8 cellular contexts compared by ENCODE assay signal in the genomic region with DNA sequence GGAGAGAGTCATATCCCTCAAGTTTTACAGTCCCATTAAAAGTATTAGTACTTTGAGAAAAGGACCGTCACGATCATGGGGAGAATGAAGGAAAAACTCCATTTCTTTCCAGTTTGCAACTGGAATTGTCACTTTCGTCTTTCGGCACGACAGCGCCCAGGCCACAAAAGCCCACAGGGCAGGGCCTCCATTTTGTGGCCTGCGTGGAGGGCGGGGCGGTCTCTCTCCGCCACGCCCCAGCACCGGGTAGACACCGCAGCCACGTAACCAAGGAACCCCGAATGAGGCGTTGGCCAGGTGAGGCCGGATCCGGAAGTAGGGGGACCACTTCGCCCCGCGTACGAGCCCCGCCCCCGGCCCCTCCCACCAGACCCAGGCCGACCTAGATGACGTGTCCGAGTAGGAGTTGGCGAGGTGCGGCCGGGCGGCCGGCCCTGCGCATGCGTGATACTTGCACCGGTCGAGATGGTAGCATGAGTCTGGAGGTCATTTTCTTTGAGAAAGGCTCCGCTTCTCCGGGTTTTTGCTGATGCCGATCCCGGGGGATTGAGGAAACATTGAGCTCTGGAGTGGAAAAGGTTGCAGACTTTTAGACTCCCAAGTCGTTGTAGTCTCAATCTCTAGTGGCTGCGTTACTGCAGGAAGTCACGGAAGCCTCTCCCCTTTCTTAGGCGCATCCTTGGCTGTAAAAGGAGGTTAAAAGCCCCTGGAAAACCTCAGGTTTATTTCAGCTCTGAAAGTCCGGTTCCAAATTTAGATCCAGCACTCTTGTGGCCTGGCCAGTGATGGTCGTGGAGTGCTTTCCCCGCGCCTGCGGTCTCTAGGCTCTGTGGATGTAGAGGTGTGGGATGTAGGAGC. TPM values are rescaled to one million over a fixed set of nuclear protein-coding genes. Genes with fewer than 3 reads are reported as not detected.
DNase-seq lines count a peak whose midpoint lies in the region; ATAC-seq and TF ChIP-seq lines count a peak whose summit lies in the region.

No MANE protein-coding gene starts in this region.

- H3K27ac ChIP-seq in esophagus muscularis mucosa (replicated peaks in 1 of 4), result peak overlapping the region; percentile 79 to 89 (median 89)
- H3K27ac ChIP-seq in muscle layer of colon (ENCODE audit: low read depth, low read length), result peak overlapping the region; percentile 89

- intact Hi-C loops in esophagus muscularis mucosa (cut with DNase I), result loop anchor here (5.0 kb wide), 1 partner anchor 109 kb away; a partner anchor contains a TSS

- H3K36me3 ChIP-seq in esophagus muscularis mucosa (no peaks in the 10 kb centered on the region), muscle layer of colon (ENCODE audit: insufficient read depth, low read length) (no peaks in the 10 kb centered on the region)

- no peaks in the 10 kb centered on the region for H3K9me3 ChIP-seq in esophagus muscularis mucosa
- H3K9me3 ChIP-seq in muscle layer of colon (ENCODE audit: low read length), result no peaks in the 10 kb centered on the region

- H3K27me3 ChIP-seq in esophagus muscularis mucosa, result no peaks in the 10 kb centered on the region
- H3K27me3 ChIP-seq in muscle layer of colon (ENCODE audit: control insufficient read depth in 1 of 2, insufficient read depth in 2 of 2, low read length in 2 of 2), result no peaks in the 10 kb centered on the region

- peak; percentile 29 for TF ChIP-seq POLR2A in esophagus muscularis mucosa (IDR thresholded peaks at IDR 0.05; ENCODE audit: low read depth)

- H3K9ac ChIP-seq in muscle layer of colon (ENCODE audit: low read length), result peak overlapping the region; percentile 62

- peak; percentile 97 for DNase-seq in DMS153 treated with DMSO at 0.1 percent for 48 hours (lab: John Stamatoyannopoulos, UW; ENCODE audit: unreplicated experiment)
- DNase-seq in KG1 (lab: John Stamatoyannopoulos, UW), result peak; percentile 66
- DNase-seq in activated T-cell treated with anti-CD3 and anti-CD28 coated beads, Interleukin-2, amount 50 U/mL, for 48 hours, result peak; percentile 98 to 99
- DNase-seq in esophagus muscularis mucosa (ENCODE audit: extremely low spot score), result peak; percentile 99
- DNase-seq in stimulated activated CD8-positive, alpha-beta memory T cell treated with anti-CD3 and anti-CD28 coated beads, Interleukin-7, amount 100 ng/mL, for 1 hour (ENCODE audit: low read depth in 2 of 2), result peak; percentile 89 to 90

- TF ChIP-seq EP300 in esophagus muscularis mucosa (IDR thresholded peaks at IDR 0.05), result no peak

- TF ChIP-seq CTCF in esophagus muscularis mucosa (IDR thresholded peaks at IDR 0.05), result peak in 1 of 3 experiments; percentile 13

- H3K4me3 ChIP-seq in esophagus muscularis mucosa, result peak overlapping the region; percentile 57 to 66 (median 61)
- H3K4me3 ChIP-seq in muscle layer of colon (ENCODE audit: low read depth in 1 of 2, low read length in 2 of 2), result peak overlapping the region; percentile 69 to 87

- ATAC-seq in GM21619 (IDR thresholded peaks at IDR 0.05; ENCODE audit: unreplicated experiment), result peak; percentile 37

- H3K4me1 ChIP-seq in esophagus muscularis mucosa (peaks cover 44 to 60% (median 51%) of the 10 kb centered on the region in 4 donors), muscle layer of colon (ENCODE audit: insufficient read depth, low read length) (peaks cover 35% of the 10 kb centered on the region)

- WGBS in esophagus muscularis mucosa, result 10% methylated on average over 29 of the region's 49 CpGs

TF ChIP-seq in PFSK-1, 5 proteins besides CTCF, POLR2A, EP300 and RAD21:
- TF ChIP-seq TAF1 (IDR thresholded peaks at IDR 0.05; ENCODE audit: borderline replicate concordance, insufficient read depth, low read length) (0 out of 2 replicates have a peak, but pooled peaks have one; percentile 3), POLR2AphosphoS5 (IDR thresholded peaks at IDR 0.05; ENCODE audit: low read depth, low read length) (peak; percentile 59; the same call in 1 of the 2 replicates), FOXP2 (optimal IDR thresholded peaks at IDR 0.05; ENCODE audit: borderline replicate concordance, extremely low read depth, extremely low read length, insufficient read depth) (peak; percentile 68)
- TF ChIP-seq, protein P1, sequence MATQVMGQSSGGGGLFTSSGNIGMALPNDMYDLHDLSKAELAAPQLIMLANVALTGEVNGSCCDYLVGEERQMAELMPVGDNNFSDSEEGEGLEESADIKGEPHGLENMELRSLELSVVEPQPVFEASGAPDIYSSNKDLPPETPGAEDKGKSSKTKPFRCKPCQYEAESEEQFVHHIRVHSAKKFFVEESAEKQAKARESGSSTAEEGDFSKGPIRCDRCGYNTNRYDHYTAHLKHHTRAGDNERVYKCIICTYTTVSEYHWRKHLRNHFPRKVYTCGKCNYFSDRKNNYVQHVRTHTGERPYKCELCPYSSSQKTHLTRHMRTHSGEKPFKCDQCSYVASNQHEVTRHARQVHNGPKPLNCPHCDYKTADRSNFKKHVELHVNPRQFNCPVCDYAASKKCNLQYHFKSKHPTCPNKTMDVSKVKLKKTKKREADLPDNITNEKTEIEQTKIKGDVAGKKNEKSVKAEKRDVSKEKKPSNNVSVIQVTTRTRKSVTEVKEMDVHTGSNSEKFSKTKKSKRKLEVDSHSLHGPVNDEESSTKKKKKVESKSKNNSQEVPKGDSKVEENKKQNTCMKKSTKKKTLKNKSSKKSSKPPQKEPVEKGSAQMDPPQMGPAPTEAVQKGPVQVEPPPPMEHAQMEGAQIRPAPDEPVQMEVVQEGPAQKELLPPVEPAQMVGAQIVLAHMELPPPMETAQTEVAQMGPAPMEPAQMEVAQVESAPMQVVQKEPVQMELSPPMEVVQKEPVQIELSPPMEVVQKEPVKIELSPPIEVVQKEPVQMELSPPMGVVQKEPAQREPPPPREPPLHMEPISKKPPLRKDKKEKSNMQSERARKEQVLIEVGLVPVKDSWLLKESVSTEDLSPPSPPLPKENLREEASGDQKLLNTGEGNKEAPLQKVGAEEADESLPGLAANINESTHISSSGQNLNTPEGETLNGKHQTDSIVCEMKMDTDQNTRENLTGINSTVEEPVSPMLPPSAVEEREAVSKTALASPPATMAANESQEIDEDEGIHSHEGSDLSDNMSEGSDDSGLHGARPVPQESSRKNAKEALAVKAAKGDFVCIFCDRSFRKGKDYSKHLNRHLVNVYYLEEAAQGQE (IDR thresholded peaks at IDR 0.05; ENCODE audit: insufficient read depth in 1 of 2, low read depth in 2 of 2, low read length in 2 of 2), result no peak

RNA-seq across cellular contexts. Expression of a gene that starts 2.7 kb away (rescaled TPM):
- 12.5 TPM for polyA plus RNA-seq in PFSK-1 (2012; ENCODE audit: insufficient read length, low read depth)
- 10 to 100 TPM; 65.6 to 86.9 (median 71.8) TPM for total RNA-seq in esophagus muscularis mucosa

Comparison
In these comparisons a context has a peak if more than half of its experiments do, and no peak if none do; other contexts are left out.
1. Peak in every context shown above with its lines: DNase-seq, ATAC-seq, H3K4me3 ChIP-seq and H3K27ac ChIP-seq.